20 cellular contexts compared by ENCODE assay signal in genomic region chr9:69579749-69580581, GRCh38.
"Had no signal": no experiment of that assay in that cellular context is flagged by ENCODE, and none has a peak within 500 bp of the region (broad histone marks: within the 10 kb centered on the region; RNA-seq: fewer than 3 reads in every experiment).

No MANE protein-coding gene starts in this region.

- H3K36me3 ChIP-seq: brain microvascular endothelial cell, gastrocnemius medialis, heart left ventricle, prostate gland, transverse colon, vagina had no signal

- H3K27me3 ChIP-seq: brain microvascular endothelial cell, gastrocnemius medialis, heart left ventricle, transverse colon, vagina had no signal

- H3K9me3 Mint-ChIP-seq: activated naive CD8-positive, alpha-beta T cell treated with anti-CD3 and anti-CD28 coated beads, Interleukin-2, amount 10 ng/mL, durations not matched to agents 7 days and 5 days; immature natural killer cell; natural killer cell had no signal

- H3K4me3 Mint-ChIP-seq: activated naive CD8-positive, alpha-beta T cell treated with anti-CD3 and anti-CD28 coated beads, Interleukin-2, amount 10 ng/mL, durations not matched to agents 7 days and 5 days; immature natural killer cell; natural killer cell had no signal

- H3K27ac Mint-ChIP-seq: activated naive CD8-positive, alpha-beta T cell treated with anti-CD3 and anti-CD28 coated beads, Interleukin-2, amount 10 ng/mL, durations not matched to agents 7 days and 5 days; immature natural killer cell; natural killer cell had no signal

- H3K36me3 Mint-ChIP-seq: activated naive CD8-positive, alpha-beta T cell treated with anti-CD3 and anti-CD28 coated beads, Interleukin-2, amount 10 ng/mL, durations not matched to agents 7 days and 5 days; immature natural killer cell; natural killer cell had no signal

- ATAC-seq: gastrocnemius medialis; natural killer cell; stimulated activated naive CD8-positive, alpha-beta T cell treated with anti-CD3 and anti-CD28 coated beads, Interleukin-15, Interleukin-2, amounts not matched to agents 100 U/mL and 50 U/mL, for 24 hours had no signal

- H3K27ac ChIP-seq: brain microvascular endothelial cell, gastrocnemius medialis, heart left ventricle, prostate gland, transverse colon, vagina had no signal

- DNase-seq: activated CD4-positive, CD25-positive, alpha-beta regulatory T cell treated with anti-CD3 and anti-CD28 coated beads, Interleukin-2, amount 50 U/mL, for 72 hours; activated naive CD4-positive, alpha-beta T cell; activated naive CD8-positive, alpha-beta T cell treated with anti-CD3 and anti-CD28 coated beads, Interleukin-2, amount 10 ng/mL, durations not matched to agents 7 days and 5 days; activated T-cell treated with anti-CD3 and anti-CD28 coated beads for 4 hours; brain microvascular endothelial cell; cerebellar nuclear complex; effector memory CD4-positive, alpha-beta T cell; gastrocnemius medialis; heart left ventricle; immature natural killer cell; natural killer cell; right cardiac atrium; stimulated activated CD4-positive, alpha-beta T cell treated with anti-CD3 and anti-CD28 coated beads, Interleukin-4, amount 100 ng/mL, for 4 hours; stimulated activated CD8-positive, alpha-beta memory T cell treated with anti-CD3 and anti-CD28 coated beads, Interleukin-4, amount 100 ng/mL, for 48 hours; stimulated activated naive CD8-positive, alpha-beta T cell treated with anti-CD3 and anti-CD28 coated beads, Interleukin-15, Interleukin-2, amounts not matched to agents 100 U/mL and 50 U/mL, for 24 hours; transverse colon had no signal

- H3K4me3 ChIP-seq: gastrocnemius medialis, heart left ventricle, lung, prostate gland, smooth muscle cell, transverse colon, vagina had no signal

- H3K4me1 ChIP-seq: gastrocnemius medialis, prostate gland, vagina had no signal

- H3K4me1 Mint-ChIP-seq: immature natural killer cell had no signal

- H3K4me2 ChIP-seq: smooth muscle cell had no signal

- H3K9me3 ChIP-seq: gastrocnemius medialis, heart left ventricle, prostate gland, transverse colon, vagina had no signal
